ENCODE assay signal across 14 cellular contexts in genomic region chr1:180805316-180805715, GRCh38.
DNase-seq lines count a peak whose midpoint lies in the region; ATAC-seq and TF ChIP-seq lines count a peak whose summit lies in the region.
"Had no signal": no experiment of that assay in that cellular context is flagged by ENCODE, and none has a peak within 500 bp of the region (broad histone marks: within the 10 kb centered on the region; RNA-seq: fewer than 3 reads in every experiment).

No MANE protein-coding gene starts in this region.

- no peak overlapping the region for H3K56ac ChIP-seq in IMR-90 (ENCODE audit: extremely low read depth, insufficient read depth, low read length)

- CTCF ChIA-PET in IMR-90 (lab: Yijun Ruan, JAX) = interaction anchor here (1.1 kb wide), 1 partner anchor 20 kb away, joined by 3 read pairs; no protein-coding TSS in a partner anchor

- POLR2A ChIA-PET in IMR-90 (lab: Charles Lee; ENCODE audit: unreplicated experiment) = no interaction called here

- ATAC-seq in GM19324 (IDR thresholded peaks at IDR 0.05; ENCODE audit: low FRiP score, unreplicated experiment) (peak; percentile 68), HG02610 (IDR thresholded peaks at IDR 0.05; ENCODE audit: unreplicated experiment) (peak; percentile 79), IMR-90 (ENCODE audit: low read depth) (no peak)
- ATAC-seq: left colon; naive thymus-derived CD4-positive, alpha-beta T cell; T-helper 17 cell had no signal

- no peaks in the 10 kb centered on the region for H3K9me3 ChIP-seq in IMR-90 (ENCODE audit: control insufficient read depth, insufficient read depth, low read length)

- H3K27ac Mint-ChIP-seq in immature natural killer cell (no peak overlapping the region), osteocyte (ENCODE audit: unreplicated experiment) (no peak overlapping the region)
- H3K27ac Mint-ChIP-seq: naive thymus-derived CD4-positive, alpha-beta T cell; T-helper 17 cell had no signal

- H3K4me2 ChIP-seq in IMR-90 (ENCODE audit: low read depth, low read length) = peak overlapping the region; percentile 20; the same call in 1 of the 2 replicates

- H3K4ac ChIP-seq in IMR-90 (ENCODE audit: low read depth, low read length) = no peak overlapping the region

- no peak overlapping the region for H3K23ac ChIP-seq in IMR-90 (ENCODE audit: low read depth, low read length)

- no peak overlapping the region for H3K27ac ChIP-seq in IMR-90 (ENCODE audit: insufficient read depth, low read length)

- no peak overlapping the region for H4K8ac ChIP-seq in IMR-90 (ENCODE audit: low read depth in 2 of 2, low read length in 2 of 2)

- H3K36me3 Mint-ChIP-seq in immature natural killer cell = peaks cover 7 to 29% (median 20%) of the 10 kb centered on the region in 3 donors
- peaks cover 28% of the 10 kb centered on the region for H3K36me3 Mint-ChIP-seq in osteocyte (ENCODE audit: unreplicated experiment)

- H3K4me3 Mint-ChIP-seq in immature natural killer cell = no peak overlapping the region
- H3K4me3 Mint-ChIP-seq in osteocyte (ENCODE audit: unreplicated experiment) = no peak overlapping the region
- H3K4me3 Mint-ChIP-seq: T-helper 17 cell had no signal

- no peaks in the 10 kb centered on the region for H3K27me3 ChIP-seq in IMR-90 (ENCODE audit: control insufficient read depth, insufficient read depth, low read length)

- TF ChIP-seq CTCF in GM13976 (IDR thresholded peaks at IDR 0.05; ENCODE audit: borderline replicate concordance, control extremely low read depth, extremely low read depth, insufficient read depth, missing control alignments) (no peak), IMR-90 (conservative IDR thresholded peaks at IDR 0.05; ENCODE audit: low read depth, low read length) (no peak), osteocyte (IDR thresholded peaks at IDR 0.05) (no peak)

- no peak overlapping the region for H4K91ac ChIP-seq in IMR-90 (ENCODE audit: insufficient read depth, low read depth, low read length)

- H3K79me1 ChIP-seq in IMR-90 (ENCODE audit: low read depth in 1 of 2, low read length in 2 of 2) = peaks cover 0 to 9% of the 10 kb centered on the region in 2 experiments; a peak in 3 of 4 replicates

- H2BK15ac ChIP-seq in IMR-90 (ENCODE audit: low read depth, low read length) = no peak overlapping the region

- no peaks in the 10 kb centered on the region for H3K4me1 ChIP-seq in IMR-90 (ENCODE audit: control insufficient read depth, insufficient read depth, low read length)

- H3K9me3 Mint-ChIP-seq in immature natural killer cell (no peaks in the 10 kb centered on the region), osteocyte (ENCODE audit: unreplicated experiment) (peaks cover 5% of the 10 kb centered on the region)
- H3K9me3 Mint-ChIP-seq: naive thymus-derived CD4-positive, alpha-beta T cell had no signal

- no peak overlapping the region for H4K5ac ChIP-seq in IMR-90 (ENCODE audit: low read depth, low read length)

- no peak for TF ChIP-seq RAD21 in IMR-90 (IDR thresholded peaks at IDR 0.05; ENCODE audit: low read length)

- no peak overlapping the region for H3K4me3 ChIP-seq in IMR-90 (ENCODE audit: insufficient read depth, low read depth, low read length)

- H2BK20ac ChIP-seq in IMR-90 (ENCODE audit: low read depth, low read length) = no peak overlapping the region

- H4K20me1 ChIP-seq in IMR-90 (ENCODE audit: insufficient read depth, low read length) = no peaks in the 10 kb centered on the region

- BruUV-seq in IMR-90 (replicated peaks; lab: Mats Ljungman, UMichigan) = no TSS peak

- H3K9ac ChIP-seq in IMR-90 (ENCODE audit: low read depth, low read length) = no peak overlapping the region

- intact Hi-C loops in IMR-90 (cut with micrococcal nuclease) = no loop called here

- H3K18ac ChIP-seq in IMR-90 (ENCODE audit: low read depth, low read length) = no peak overlapping the region

- DNase-seq in GM13976 (ENCODE audit: low spot score) = peak; percentile 19
- no peak for DNase-seq in IMR-90
- DNase-seq in NK-92 treated with Interleukin-12 subunit alpha and Interleukin-12 subunit beta, amount 100 ng/mL, for 24 hours (lab: John Stamatoyannopoulos, UW) = no peak
- DNase-seq in immature natural killer cell = no peak
- DNase-seq in osteocyte (ENCODE audit: extremely low spot score, unreplicated experiment) = no peak
- no peak for DNase-seq in effector CD4-positive, alpha-beta T cell
- DNase-seq: activated CD4-positive, alpha-beta T cell treated with anti-CD3 and anti-CD28 coated beads, Interleukin-2, amount 50 U/mL, for 48 hours; activated naive CD4-positive, alpha-beta T cell; left colon; naive thymus-derived CD4-positive, alpha-beta T cell; NCI-H2081; T-helper 17 cell had no signal

- no peak for TF ChIP-seq POLR2A in IMR-90 (IDR thresholded peaks at IDR 0.05; ENCODE audit: low read depth, low read length)

- no peak overlapping the region for H2AK5ac ChIP-seq in IMR-90 (ENCODE audit: low read depth, low read length)

- H2AFZ ChIP-seq in IMR-90 (replicated peaks; ENCODE audit: low read length, poor library complexity) = no peak overlapping the region

- dilution Hi-C loops in IMR-90 (cut with HindIII; ENCODE audit: low sequenced_read_pairs, unreplicated experiment) = no loop called here

- H3K4me1 Mint-ChIP-seq in immature natural killer cell = peaks cover 4 to 8% of the 10 kb centered on the region in 2 donors
- no peaks in the 10 kb centered on the region for H3K4me1 Mint-ChIP-seq in osteocyte (ENCODE audit: unreplicated experiment)

- no peak overlapping the region for H3K14ac ChIP-seq in IMR-90 (replicated peaks; ENCODE audit: low read depth, low read length)

- 0 out of 2 replicates have a peak, but pooled peaks cover 1% of the 10 kb centered on the region for H3K36me3 ChIP-seq in IMR-90 (ENCODE audit: control insufficient read depth, insufficient read depth, low read length)

- H2BK120ac ChIP-seq in IMR-90 (ENCODE audit: low read depth, low read length) = no peak overlapping the region

- H3K9me1 ChIP-seq in IMR-90 (ENCODE audit: insufficient read depth, low read length) = no peaks in the 10 kb centered on the region; the same call in none of the 2 replicates

- H3K27me3 Mint-ChIP-seq in immature natural killer cell (ENCODE audit: low read depth in 3 of 3) (no peaks in the 10 kb centered on the region), osteocyte (ENCODE audit: unreplicated experiment) (no peaks in the 10 kb centered on the region)
- H3K27me3 Mint-ChIP-seq: naive thymus-derived CD4-positive, alpha-beta T cell; T-helper 17 cell had no signal

- no peak overlapping the region for H2BK5ac ChIP-seq in IMR-90 (ENCODE audit: low read depth, low read length, poor library complexity, severe bottlenecking)

- in situ Hi-C loops in GM13976 (cut with MboI; ENCODE audit: low sequenced_read_pairs, unreplicated experiment) = no loop called here
- in situ Hi-C loops in IMR-90 (cut with MboI; ENCODE audit: low sequenced_read_pairs) = no loop called here

- H2AK9ac ChIP-seq in IMR-90 (replicated peaks; ENCODE audit: low read depth, low read length, poor library complexity) = no peak overlapping the region

TF ChIP-seq in IMR-90, 13 proteins besides CTCF, POLR2A, EP300 and RAD21:
- TF ChIP-seq FOS (IDR thresholded peaks at IDR 0.05; ENCODE audit: low read depth, low read length) (no peak), MXI1 (IDR thresholded peaks at IDR 0.05; ENCODE audit: borderline replicate concordance, low read depth, low read length) (no peak), CEBPB (IDR thresholded peaks at IDR 0.05; ENCODE audit: low read depth, low read length) (no peak), MAZ (IDR thresholded peaks at IDR 0.05; ENCODE audit: borderline replicate concordance, low read depth, low read length) (no peak), ELK1 (IDR thresholded peaks at IDR 0.05; ENCODE audit: borderline replicate concordance, low read depth, low read length) (no peak), RCOR1 (IDR thresholded peaks at IDR 0.05; ENCODE audit: insufficient replicate concordance, low read length) (no peak), NFE2L2 (IDR thresholded peaks at IDR 0.05; ENCODE audit: low read depth, low read length) (no peak), RFX5 (IDR thresholded peaks at IDR 0.05; ENCODE audit: low read depth, low read length) (no peak), SMC3 (IDR thresholded peaks at IDR 0.05; ENCODE audit: low read depth, low read length) (no peak), MAFK (IDR thresholded peaks at IDR 0.05; ENCODE audit: low read depth, low read length) (no peak), BHLHE40 (IDR thresholded peaks at IDR 0.05; ENCODE audit: low read depth, low read length) (no peak), USF2 (IDR thresholded peaks at IDR 0.05; ENCODE audit: low read depth, low read length) (no peak), CHD1 (IDR thresholded peaks at IDR 0.05; ENCODE audit: low read depth, low read length) (no peak)
